1 cellular context compared by ENCODE assay signal in genomic region chr16:24845726-24846547, GRCh38.
TF ChIP-seq lines count a peak whose summit lies in the region.

TSS of gene SLC5A11 (plus strand) at chr16:24845963. CDS start at chr16:24858644, 12,681 bp downstream.

TF ChIP-seq in HepG2, 621 proteins besides CTCF, POLR2A, EP300 and RAD21 (continued from another document and continues in another):
- TF ChIP-seq ZNF781 (CRISPR knock-in tag; IDR thresholded peaks at IDR 0.05; ENCODE audit: borderline replicate concordance, not compliant biosample characterization) (no peak), ZSCAN9 (CRISPR knock-in tag; IDR thresholded peaks at IDR 0.05; ENCODE audit: borderline replicate concordance) (no peak), ZFP36 (IDR thresholded peaks at IDR 0.05; ENCODE audit: borderline replicate concordance, low read depth, low read length, partially characterized antibody) (no peak), HMG20A (CRISPR knock-in tag; IDR thresholded peaks at IDR 0.05; ENCODE audit: borderline replicate concordance) (0 out of 2 replicates have a peak, but pooled peaks have one; percentile 18), ZBTB25 (CRISPR knock-in tag; IDR thresholded peaks at IDR 0.05) (peak; percentile 59; the same call in 1 of the 2 replicates), TBP (CRISPR knock-in tag; IDR thresholded peaks at IDR 0.05) (no peak), ZNF230 (CRISPR knock-in tag; IDR thresholded peaks at IDR 0.05) (no peak; the same call in 1 of the 2 replicates), HOXA7 (CRISPR knock-in tag; IDR thresholded peaks at IDR 0.05) (no peak), ZFAT (CRISPR knock-in tag; conservative IDR thresholded peaks at IDR 0.05) (no peak), ATF5 (CRISPR knock-in tag; IDR thresholded peaks at IDR 0.05; ENCODE audit: low read depth) (no peak), PLRG1 (conservative IDR thresholded peaks at IDR 0.05) (no peak), ZNF766 (CRISPR knock-in tag; IDR thresholded peaks at IDR 0.05; ENCODE audit: borderline replicate concordance) (no peak), ZBTB40 (IDR thresholded peaks at IDR 0.05) (no peak), ZBTB40 (CRISPR knock-in tag; IDR thresholded peaks at IDR 0.05) (no peak), SMAD9 (CRISPR knock-in tag; IDR thresholded peaks at IDR 0.05) (no peak), RFXANK (CRISPR knock-in tag; IDR thresholded peaks at IDR 0.05) (no peak), MIER2 (CRISPR knock-in tag; IDR thresholded peaks at IDR 0.05) (peak; percentile 72; the same call in 1 of the 2 replicates), NR0B2 (CRISPR knock-in tag; IDR thresholded peaks at IDR 0.05) (no peak), CC2D1A (CRISPR knock-in tag; IDR thresholded peaks at IDR 0.05) (no peak), ZNF3 (CRISPR knock-in tag; IDR thresholded peaks at IDR 0.05) (no peak), ZNF883 (CRISPR knock-in tag; IDR thresholded peaks at IDR 0.05; ENCODE audit: not compliant biosample characterization) (no peak), SMARCC2 (IDR thresholded peaks at IDR 0.05) (no peak), NONO (IDR thresholded peaks at IDR 0.05) (no peak), NONO (CRISPR knock-in tag; conservative IDR thresholded peaks at IDR 0.05) (no peak), TFAP4 (IDR thresholded peaks at IDR 0.05; ENCODE audit: borderline replicate concordance, low read depth) (peak; percentile 56; the same call in 1 of the 2 replicates), NBN (conservative IDR thresholded peaks at IDR 0.05) (no peak), ZEB1 (IDR thresholded peaks at IDR 0.05; ENCODE audit: insufficient replicate concordance, low read depth) (peak; percentile 67), KMT2B (CRISPR knock-in tag; IDR thresholded peaks at IDR 0.05) (0 out of 2 replicates have a peak, but pooled peaks have one; percentile 22), CCAR2 (optimal IDR thresholded peaks at IDR 0.05; ENCODE audit: low read depth, low read length) (peak; percentile 1), ZNF879 (CRISPR knock-in tag; IDR thresholded peaks at IDR 0.05) (no peak), ZFY (CRISPR knock-in tag; IDR thresholded peaks at IDR 0.05) (no peak), ZNF605 (CRISPR knock-in tag; IDR thresholded peaks at IDR 0.05) (peak; percentile 58; the same call in 1 of the 2 replicates), ZNF7 (CRISPR knock-in tag; IDR thresholded peaks at IDR 0.05) (no peak), ZNF570 (CRISPR knock-in tag; IDR thresholded peaks at IDR 0.05; ENCODE audit: borderline replicate concordance) (no peak), ZSCAN31 (CRISPR knock-in tag; IDR thresholded peaks at IDR 0.05; ENCODE audit: low read depth) (peak; percentile 55; the same call in 1 of the 2 replicates), ZNF614 (CRISPR knock-in tag; IDR thresholded peaks at IDR 0.05; ENCODE audit: borderline replicate concordance) (peak; percentile 56; the same call in 1 of the 2 replicates), TBX3 (IDR thresholded peaks at IDR 0.05; ENCODE audit: borderline replicate concordance) (no peak), ZNF124 (CRISPR knock-in tag; IDR thresholded peaks at IDR 0.05) (0 out of 2 replicates have a peak, but pooled peaks have one; percentile 23), ATF2 (CRISPR knock-in tag; IDR thresholded peaks at IDR 0.05) (peak; percentile 35; the same call in 1 of the 2 replicates), AHR (CRISPR knock-in tag; IDR thresholded peaks at IDR 0.05) (peak; percentile 52; the same call in 1 of the 2 replicates), E2F1 (CRISPR knock-in tag; IDR thresholded peaks at IDR 0.05) (no peak), SOX6 (IDR thresholded peaks at IDR 0.05) (no peak), SOX6 (CRISPR knock-in tag; IDR thresholded peaks at IDR 0.05) (peak; percentile 37), SNRNP70 (IDR thresholded peaks at IDR 0.05; ENCODE audit: low read depth, low read length) (no peak), SMAD1 (CRISPR knock-in tag; IDR thresholded peaks at IDR 0.05; ENCODE audit: borderline replicate concordance, low read depth) (no peak; the same call in 1 of the 2 replicates), MED13 (CRISPR knock-in tag; IDR thresholded peaks at IDR 0.05) (no peak), ZNF616 (CRISPR knock-in tag; IDR thresholded peaks at IDR 0.05; ENCODE audit: low read depth) (no peak; the same call in 1 of the 2 replicates), HMGXB3 (CRISPR knock-in tag; IDR thresholded peaks at IDR 0.05; ENCODE audit: borderline replicate concordance) (0 out of 2 replicates have a peak, but pooled peaks have one; percentile 22), IKZF4 (CRISPR knock-in tag; IDR thresholded peaks at IDR 0.05; ENCODE audit: borderline replicate concordance, low read depth, not compliant biosample characterization) (peak; percentile 25)
